ENCODE assay signal across 1 cellular context in the genomic region with DNA sequence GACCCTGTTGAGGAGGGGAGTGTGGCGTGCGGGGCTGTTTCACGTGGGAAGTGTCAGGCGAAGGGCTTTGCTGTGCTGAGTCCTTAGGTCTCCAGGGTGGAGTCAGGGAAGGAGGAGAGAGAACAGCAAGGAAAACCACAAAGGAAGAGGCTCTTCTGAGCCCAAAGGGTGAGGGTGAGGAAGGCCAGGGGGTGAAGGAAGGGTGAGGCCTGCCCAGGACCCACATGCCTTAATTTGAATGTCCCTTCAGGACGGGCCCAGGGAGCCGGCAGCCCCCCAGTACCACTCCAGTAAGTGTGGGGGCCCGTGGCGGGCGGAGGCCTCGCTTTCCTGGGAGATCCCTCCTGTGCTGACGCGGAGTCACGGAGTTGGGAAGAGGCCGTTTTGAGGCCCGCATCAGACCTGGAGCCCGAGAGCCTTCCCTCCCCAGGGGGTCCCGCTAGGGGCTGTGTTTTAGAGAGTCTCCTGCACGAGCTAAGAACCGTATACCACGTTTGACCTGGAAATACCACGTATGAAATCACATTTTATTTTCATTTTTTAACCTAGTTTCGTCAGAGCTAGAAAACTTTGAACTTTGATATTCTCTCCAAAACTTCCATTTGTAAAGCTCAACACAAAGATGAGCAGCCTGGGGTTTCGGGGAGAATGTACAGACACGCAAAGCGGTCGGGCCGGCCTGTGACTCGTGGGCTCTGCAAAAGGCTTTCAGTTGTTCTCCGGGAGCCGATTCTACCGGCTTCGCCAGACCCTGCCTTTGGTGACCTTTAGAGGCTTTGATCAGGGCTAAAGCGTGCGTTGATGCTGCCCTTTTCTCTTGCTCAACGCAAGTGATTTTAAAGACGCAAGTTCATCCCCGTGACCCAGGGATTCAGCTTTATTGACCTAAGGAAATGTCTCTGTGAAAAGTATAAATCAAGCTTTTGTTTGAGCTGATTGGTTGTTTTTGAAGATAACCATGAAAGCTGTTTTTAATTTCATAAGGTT.
TF ChIP-seq lines count a peak whose summit lies in the region.

No MANE protein-coding gene starts in this region.

TF ChIP-seq in WTC11, 78 proteins besides CTCF, POLR2A, EP300 and RAD21:
- TF ChIP-seq FOXP4 (CRISPR knock-in tag; IDR thresholded peaks at IDR 0.05), result no peak
- TF ChIP-seq HMGA2 (CRISPR knock-in tag; IDR thresholded peaks at IDR 0.05), result no peak
- TF ChIP-seq FOXJ3 (CRISPR knock-in tag; IDR thresholded peaks at IDR 0.05; ENCODE audit: borderline replicate concordance), result no peak
- TF ChIP-seq, protein P1, sequence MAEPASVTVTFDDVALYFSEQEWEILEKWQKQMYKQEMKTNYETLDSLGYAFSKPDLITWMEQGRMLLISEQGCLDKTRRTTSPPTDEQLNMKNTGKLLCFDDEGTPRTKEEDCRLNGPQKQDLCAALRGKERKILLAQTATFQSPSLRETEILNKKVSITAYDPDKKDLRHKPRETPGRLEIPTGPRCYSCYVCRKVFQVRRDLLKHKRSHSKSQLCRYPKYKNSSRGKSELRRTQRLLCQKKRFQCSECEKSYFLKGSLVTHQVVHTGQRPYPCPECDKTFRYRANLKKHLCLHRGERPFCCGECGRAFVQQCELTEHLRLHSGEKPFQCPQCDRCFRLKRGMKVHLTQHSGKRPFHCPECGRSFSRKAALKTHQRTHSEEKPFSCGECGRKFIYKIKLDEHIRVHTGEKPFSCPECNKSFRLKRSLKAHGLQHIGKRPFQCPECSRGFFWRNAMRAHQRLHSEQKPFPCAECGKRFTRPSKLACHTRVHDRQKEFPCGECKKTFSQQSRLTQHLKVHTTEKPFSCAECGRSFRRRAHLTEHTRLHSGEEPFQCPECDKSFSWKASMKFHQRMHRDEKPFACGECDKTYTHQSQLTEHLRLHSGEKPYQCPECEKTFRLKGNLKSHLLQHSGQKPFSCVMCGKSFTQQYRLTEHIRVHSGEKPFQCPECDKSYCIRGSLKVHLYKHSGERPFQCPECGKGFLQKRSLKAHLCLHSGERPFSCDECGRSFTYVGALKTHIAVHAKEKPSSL (CRISPR knock-in tag; conservative IDR thresholded peaks at IDR 0.05), result no peak
- TF ChIP-seq NFE2L1 (CRISPR knock-in tag; IDR thresholded peaks at IDR 0.05), result no peak
- TF ChIP-seq ZNF138 (CRISPR knock-in tag; conservative IDR thresholded peaks at IDR 0.05), result no peak
- no peak for TF ChIP-seq ZSCAN18 (CRISPR knock-in tag; IDR thresholded peaks at IDR 0.05)
- no peak for TF ChIP-seq FOXP1 (CRISPR knock-in tag; IDR thresholded peaks at IDR 0.05; ENCODE audit: borderline replicate concordance)
- no peak for TF ChIP-seq MLX (CRISPR knock-in tag; IDR thresholded peaks at IDR 0.05)
- no peak for TF ChIP-seq ETV6 (CRISPR knock-in tag; IDR thresholded peaks at IDR 0.05)
- no peak for TF ChIP-seq JUN (CRISPR knock-in tag; IDR thresholded peaks at IDR 0.05)
- no peak for TF ChIP-seq ZNF232 (CRISPR knock-in tag; IDR thresholded peaks at IDR 0.05)
- no peak for TF ChIP-seq RELA (CRISPR knock-in tag; IDR thresholded peaks at IDR 0.05; ENCODE audit: borderline replicate concordance)
- no peak for TF ChIP-seq OVOL2 (CRISPR knock-in tag; IDR thresholded peaks at IDR 0.05; ENCODE audit: borderline replicate concordance)
- TF ChIP-seq, protein P2, sequence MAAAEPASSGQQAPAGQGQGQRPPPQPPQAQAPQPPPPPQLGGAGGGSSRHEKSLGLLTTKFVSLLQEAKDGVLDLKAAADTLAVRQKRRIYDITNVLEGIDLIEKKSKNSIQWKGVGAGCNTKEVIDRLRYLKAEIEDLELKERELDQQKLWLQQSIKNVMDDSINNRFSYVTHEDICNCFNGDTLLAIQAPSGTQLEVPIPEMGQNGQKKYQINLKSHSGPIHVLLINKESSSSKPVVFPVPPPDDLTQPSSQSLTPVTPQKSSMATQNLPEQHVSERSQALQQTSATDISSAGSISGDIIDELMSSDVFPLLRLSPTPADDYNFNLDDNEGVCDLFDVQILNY (CRISPR knock-in tag; IDR thresholded peaks at IDR 0.05), result no peak
- TF ChIP-seq, protein P3, sequence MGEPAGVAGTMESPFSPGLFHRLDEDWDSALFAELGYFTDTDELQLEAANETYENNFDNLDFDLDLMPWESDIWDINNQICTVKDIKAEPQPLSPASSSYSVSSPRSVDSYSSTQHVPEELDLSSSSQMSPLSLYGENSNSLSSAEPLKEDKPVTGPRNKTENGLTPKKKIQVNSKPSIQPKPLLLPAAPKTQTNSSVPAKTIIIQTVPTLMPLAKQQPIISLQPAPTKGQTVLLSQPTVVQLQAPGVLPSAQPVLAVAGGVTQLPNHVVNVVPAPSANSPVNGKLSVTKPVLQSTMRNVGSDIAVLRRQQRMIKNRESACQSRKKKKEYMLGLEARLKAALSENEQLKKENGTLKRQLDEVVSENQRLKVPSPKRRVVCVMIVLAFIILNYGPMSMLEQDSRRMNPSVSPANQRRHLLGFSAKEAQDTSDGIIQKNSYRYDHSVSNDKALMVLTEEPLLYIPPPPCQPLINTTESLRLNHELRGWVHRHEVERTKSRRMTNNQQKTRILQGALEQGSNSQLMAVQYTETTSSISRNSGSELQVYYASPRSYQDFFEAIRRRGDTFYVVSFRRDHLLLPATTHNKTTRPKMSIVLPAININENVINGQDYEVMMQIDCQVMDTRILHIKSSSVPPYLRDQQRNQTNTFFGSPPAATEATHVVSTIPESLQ (CRISPR knock-in tag; IDR thresholded peaks at IDR 0.05), result no peak
- TF ChIP-seq, protein P4, sequence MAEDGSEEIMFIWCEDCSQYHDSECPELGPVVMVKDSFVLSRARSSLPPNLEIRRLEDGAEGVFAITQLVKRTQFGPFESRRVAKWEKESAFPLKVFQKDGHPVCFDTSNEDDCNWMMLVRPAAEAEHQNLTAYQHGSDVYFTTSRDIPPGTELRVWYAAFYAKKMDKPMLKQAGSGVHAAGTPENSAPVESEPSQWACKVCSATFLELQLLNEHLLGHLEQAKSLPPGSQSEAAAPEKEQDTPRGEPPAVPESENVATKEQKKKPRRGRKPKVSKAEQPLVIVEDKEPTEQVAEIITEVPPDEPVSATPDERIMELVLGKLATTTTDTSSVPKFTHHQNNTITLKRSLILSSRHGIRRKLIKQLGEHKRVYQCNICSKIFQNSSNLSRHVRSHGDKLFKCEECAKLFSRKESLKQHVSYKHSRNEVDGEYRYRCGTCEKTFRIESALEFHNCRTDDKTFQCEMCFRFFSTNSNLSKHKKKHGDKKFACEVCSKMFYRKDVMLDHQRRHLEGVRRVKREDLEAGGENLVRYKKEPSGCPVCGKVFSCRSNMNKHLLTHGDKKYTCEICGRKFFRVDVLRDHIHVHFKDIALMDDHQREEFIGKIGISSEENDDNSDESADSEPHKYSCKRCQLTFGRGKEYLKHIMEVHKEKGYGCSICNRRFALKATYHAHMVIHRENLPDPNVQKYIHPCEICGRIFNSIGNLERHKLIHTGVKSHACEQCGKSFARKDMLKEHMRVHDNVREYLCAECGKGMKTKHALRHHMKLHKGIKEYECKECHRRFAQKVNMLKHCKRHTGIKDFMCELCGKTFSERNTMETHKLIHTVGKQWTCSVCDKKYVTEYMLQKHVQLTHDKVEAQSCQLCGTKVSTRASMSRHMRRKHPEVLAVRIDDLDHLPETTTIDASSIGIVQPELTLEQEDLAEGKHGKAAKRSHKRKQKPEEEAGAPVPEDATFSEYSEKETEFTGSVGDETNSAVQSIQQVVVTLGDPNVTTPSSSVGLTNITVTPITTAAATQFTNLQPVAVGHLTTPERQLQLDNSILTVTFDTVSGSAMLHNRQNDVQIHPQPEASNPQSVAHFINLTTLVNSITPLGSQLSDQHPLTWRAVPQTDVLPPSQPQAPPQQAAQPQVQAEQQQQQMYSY (CRISPR knock-in tag; IDR thresholded peaks at IDR 0.05), result no peak
- no peak for TF ChIP-seq SOX15 (CRISPR knock-in tag; IDR thresholded peaks at IDR 0.05)
